Comparison of ENCODE assay signal across 1 cellular context in genomic region chr10:91220194-91220953, GRCh38.
TF ChIP-seq lines count a peak whose summit lies in the region.

TSS of gene PCGF5 (plus strand) at chr10:91220663. CDS start at chr10:91222872, 2,209 bp downstream.

TF ChIP-seq in K562, 482 proteins besides CTCF, POLR2A, EP300 and RAD21 (continued from another document and continues in another):
- TF ChIP-seq TRIM25 (IDR thresholded peaks at IDR 0.05; ENCODE audit: borderline replicate concordance) (no peak), SAFB (IDR thresholded peaks at IDR 0.05; ENCODE audit: borderline replicate concordance, low read depth, low read length) (no peak), MYBL2 (IDR thresholded peaks at IDR 0.05; ENCODE audit: low read depth) (peak; percentile 86), MYBL2 (CRISPR knock-in tag; IDR thresholded peaks at IDR 0.05; ENCODE audit: borderline replicate concordance) (no peak), TCF3 (CRISPR knock-in tag; IDR thresholded peaks at IDR 0.05) (peak; percentile 89), FOXP1 (CRISPR knock-in tag; IDR thresholded peaks at IDR 0.05) (peak; percentile 98), ZFP91 (CRISPR knock-in tag; IDR thresholded peaks at IDR 0.05) (no peak), PTTG1 (tag; IDR thresholded peaks at IDR 0.05; ENCODE audit: low read depth) (no peak), YY1 (IDR thresholded peaks at IDR 0.05; ENCODE audit: borderline replicate concordance in 1 of 3, control insufficient read depth in 1 of 3, extremely low read depth in 1 of 3, insufficient read depth in 3 of 3, insufficient read length in 1 of 3, insufficient replicate concordance in 2 of 3, low read depth in 1 of 3, low read length in 2 of 3) (peak in 2 of 3 experiments; percentile 5 to 11), ZNF76 (CRISPR knock-in tag; IDR thresholded peaks at IDR 0.05; ENCODE audit: borderline replicate concordance) (no peak), ZBTB8A (IDR thresholded peaks at IDR 0.05; ENCODE audit: partially characterized antibody) (no peak), MLX (CRISPR knock-in tag; conservative IDR thresholded peaks at IDR 0.05) (no peak), ZBTB49 (CRISPR knock-in tag; IDR thresholded peaks at IDR 0.05; ENCODE audit: borderline replicate concordance) (no peak), CBFA2T2 (conservative IDR thresholded peaks at IDR 0.05) (peak; percentile 87), PTRF (tag; IDR thresholded peaks at IDR 0.05) (no peak), SP2 (IDR thresholded peaks at IDR 0.05; ENCODE audit: extremely low read depth, low read depth, low read length, poor library complexity, severe bottlenecking) (no peak), POLR2G (IDR thresholded peaks at IDR 0.05; ENCODE audit: low read depth, low read length) (peak; percentile 89), ZNF511 (CRISPR knock-in tag; IDR thresholded peaks at IDR 0.05) (no peak), USF2 (CRISPR knock-in tag; IDR thresholded peaks at IDR 0.05) (no peak), BMI1 (IDR thresholded peaks at IDR 0.05; ENCODE audit: low read length) (no peak), ZNF395 (CRISPR knock-in tag; IDR thresholded peaks at IDR 0.05) (no peak), ZNF696 (CRISPR knock-in tag; conservative IDR thresholded peaks at IDR 0.05) (no peak), TFE3 (CRISPR knock-in tag; IDR thresholded peaks at IDR 0.05) (no peak), MCM5 (IDR thresholded peaks at IDR 0.05; ENCODE audit: low read depth) (no peak), HBP1 (CRISPR knock-in tag; IDR thresholded peaks at IDR 0.05) (no peak), PREB (CRISPR knock-in tag; IDR thresholded peaks at IDR 0.05) (no peak), SMAD2 (IDR thresholded peaks at IDR 0.05; ENCODE audit: low read depth, low read length) (no peak), ARNT (IDR thresholded peaks at IDR 0.05) (no peak), ZBTB12 (CRISPR knock-in tag; IDR thresholded peaks at IDR 0.05) (no peak), SOX6 (IDR thresholded peaks at IDR 0.05) (peak; percentile 92), ETS1 (conservative IDR thresholded peaks at IDR 0.05; ENCODE audit: control insufficient read depth, low read depth, low read length) (0 out of 2 replicates have a peak, but pooled peaks have one; percentile 42), HDAC1 (IDR thresholded peaks at IDR 0.05) (peak in 1 of 2 experiments; percentile 37; a peak in 1 of 4 replicates), ZNF311 (CRISPR knock-in tag; IDR thresholded peaks at IDR 0.05) (no peak; the same call in 1 of the 2 replicates), XRCC4 (IDR thresholded peaks at IDR 0.05; ENCODE audit: extremely low read depth, insufficient read depth, insufficient read length) (no peak), RFX1 (IDR thresholded peaks at IDR 0.05) (no peak), ZNF41 (CRISPR knock-in tag; conservative IDR thresholded peaks at IDR 0.05) (no peak), POU5F1 (IDR thresholded peaks at IDR 0.05; ENCODE audit: borderline replicate concordance, low read depth, low read length, partially characterized antibody) (no peak), ZNF140 (CRISPR knock-in tag; IDR thresholded peaks at IDR 0.05) (no peak), FOXJ3 (CRISPR knock-in tag; IDR thresholded peaks at IDR 0.05) (no peak), ZBTB5 (IDR thresholded peaks at IDR 0.05) (no peak), ZNF274 (IDR thresholded peaks at IDR 0.05; ENCODE audit: borderline replicate concordance, low read depth, low read length) (no peak), ZNF253 (CRISPR knock-in tag; conservative IDR thresholded peaks at IDR 0.05) (no peak)
